ENCODE assay signal across 7 cellular contexts in genomic region chr12:123252365-123252764, GRCh38. TPM values are rescaled to one million over a fixed set of nuclear protein-coding genes. Genes with fewer than 3 reads are reported as not detected.
DNase-seq lines count a peak whose midpoint lies in the region; ATAC-seq and TF ChIP-seq lines count a peak whose summit lies in the region.
"Not testable (repeated sequence)": the region's sequence is repeated elsewhere in the genome, so short reads cannot be mapped to it uniquely, and the experiment has no call there.

No MANE protein-coding gene starts in this region.

- peak overlapping the region; percentile 71; the same call in 1 of the 2 replicates for H3K4me2 ChIP-seq in PC-9

- intact Hi-C loops in CD8-positive, alpha-beta T cell (cut with DNase I, micrococcal nuclease); PC-9 (cut with micrococcal nuclease; ENCODE audit: unreplicated experiment): not testable (repeated sequence)

- H3K27ac Mint-ChIP-seq in CD8-positive, alpha-beta T cell = peak overlapping the region; percentile 79
- H3K27ac Mint-ChIP-seq in brain = peak overlapping the region in 4 of 5 experiments; percentile 71 to 89 (median 80)

- H3K9me3 ChIP-seq in CD8-positive, alpha-beta T cell (ENCODE audit: low read length); PC-9 (ENCODE audit: insufficient read depth, low read depth); skeletal muscle tissue (ENCODE audit: control insufficient read depth in 3 of 3, low read length in 3 of 3): not testable (repeated sequence)

- peaks cover 37% of the 10 kb centered on the region for H3K79me2 ChIP-seq in PC-9 (ENCODE audit: low read depth)

- not testable (repeated sequence) for H3K9me3 Mint-ChIP-seq in CD8-positive, alpha-beta T cell
- peaks cover 8 to 20% (median 14%) of the 10 kb centered on the region in 5 experiments for H3K9me3 Mint-ChIP-seq in brain

- not testable (repeated sequence) for ATAC-seq in CD8-positive, alpha-beta T cell

- H3K4me1 Mint-ChIP-seq in CD8-positive, alpha-beta T cell (ENCODE audit: low read depth) = peaks cover 46% of the 10 kb centered on the region
- peaks cover 26% of the 10 kb centered on the region for H3K4me1 Mint-ChIP-seq in brain

- H3K27me3 Mint-ChIP-seq in CD8-positive, alpha-beta T cell (ENCODE audit: low read depth); brain: not testable (repeated sequence)

- not testable (repeated sequence) for H3K27ac ChIP-seq in CD8-positive, alpha-beta T cell (ENCODE audit: low read depth, low read length)
- H3K27ac ChIP-seq in PC-9 (peak overlapping the region; percentile 94), skeletal muscle tissue (ENCODE audit: low read depth, low read length) (peak overlapping the region; percentile 19)

- not testable (repeated sequence) for H3K9ac ChIP-seq in skeletal muscle tissue (ENCODE audit: low read depth in 1 of 3, low read length in 3 of 3)

- not testable (repeated sequence) for H4K20me1 ChIP-seq in PC-9 (ENCODE audit: insufficient read depth)

- BruUV-seq in PC-9 (replicated peaks; lab: Mats Ljungman, UMichigan) = not testable (repeated sequence)

- not testable (repeated sequence) for H2AFZ ChIP-seq in PC-9

- H3F3A ChIP-seq in PC-9 (ENCODE audit: insufficient read depth, low read depth) = peaks cover 25% of the 10 kb centered on the region

- CTCF ChIA-PET in CD8-positive, alpha-beta T cell (lab: Charles Lee) = interaction anchor here (1.8 kb wide), 1 partner anchor 14 kb away, joined by 5 read pairs; no protein-coding TSS in a partner anchor
- CTCF ChIA-PET in PC-9 (lab: Charles Lee) = not testable (repeated sequence)

- POLR2A ChIA-PET in CD8-positive, alpha-beta T cell (lab: Charles Lee) = interaction anchor here (0.6 to 1.0 kb wide), 2 partner anchors 19 to 350 kb away, joined by 3 read pairs; partner anchors contain the start of genes MPHOSPH9 and MTRFR
- POLR2A ChIA-PET in PC-9 (lab: Charles Lee; ENCODE audit: unreplicated experiment) = not testable (repeated sequence)

- not testable (repeated sequence) for TF ChIP-seq CTCF in CD8-positive, alpha-beta T cell (IDR thresholded peaks at IDR 0.05); PC-9 (conservative IDR thresholded peaks at IDR 0.05); brain (conservative IDR thresholded peaks at IDR 0.05)

- H3K4me3 Mint-ChIP-seq in CD8-positive, alpha-beta T cell; brain: not testable (repeated sequence)

- not testable (repeated sequence) for DNase-seq in CD8-positive, alpha-beta T cell; PC-9
- peak; percentile 92 for DNase-seq in NCI-H1694 treated with DMSO at 0.1 percent for 48 hours (lab: John Stamatoyannopoulos, UW)
- peak; percentile 74 for DNase-seq in NCI-H510A treated with DMSO at 0.1 percent for 48 hours (lab: John Stamatoyannopoulos, UW)
- DNase-seq in left kidney (ENCODE audit: low read depth, low spot score) = peak; percentile 36

- H3K36me3 Mint-ChIP-seq in CD8-positive, alpha-beta T cell = peaks cover 61% of the 10 kb centered on the region
- peaks cover 81% of the 10 kb centered on the region for H3K36me3 Mint-ChIP-seq in brain

- peaks cover 22% of the 10 kb centered on the region for H3K36me3 ChIP-seq in CD8-positive, alpha-beta T cell (ENCODE audit: insufficient read depth, low read length)
- H3K36me3 ChIP-seq in PC-9 (ENCODE audit: low read depth) = not testable (repeated sequence)
- H3K36me3 ChIP-seq in skeletal muscle tissue (ENCODE audit: control insufficient read depth in 3 of 3, insufficient read depth in 3 of 3, low read length in 3 of 3) = peaks cover 13 to 26% (median 15%) of the 10 kb centered on the region in 3 donors

- peaks cover 31% of the 10 kb centered on the region for H3K4me1 ChIP-seq in CD8-positive, alpha-beta T cell (ENCODE audit: insufficient read depth, low read length)
- H3K4me1 ChIP-seq in PC-9 (replicated peaks; ENCODE audit: insufficient read depth) = peaks cover 33% of the 10 kb centered on the region
- peaks cover 28 to 42% (median 33%) of the 10 kb centered on the region in 3 donors for H3K4me1 ChIP-seq in skeletal muscle tissue (ENCODE audit: control insufficient read depth in 3 of 3, insufficient read depth in 3 of 3, low read length in 3 of 3)

- not testable (repeated sequence) for H3K27me3 ChIP-seq in CD8-positive, alpha-beta T cell (ENCODE audit: insufficient read depth, low read length); PC-9 (ENCODE audit: insufficient read depth, low read depth); skeletal muscle tissue (ENCODE audit: control insufficient read depth in 3 of 3, insufficient read depth in 3 of 3, low read length in 3 of 3)

- H3K4me3 ChIP-seq in CD8-positive, alpha-beta T cell (ENCODE audit: low read depth, low read length); PC-9; skeletal muscle tissue (ENCODE audit: low read length in 3 of 3): not testable (repeated sequence)

- H3K9me2 ChIP-seq in PC-9 (ENCODE audit: insufficient read depth) = not testable (repeated sequence)

RNA-seq across cellular contexts. Expression of gene MTRFR, which starts 19.1 kb away (rescaled TPM):
- 10 to 100 TPM; 37.7 to 39.4 TPM for total RNA-seq in CD8-positive, alpha-beta T cell
- 18.6 and 19.4 TPM in 2 replicates for total RNA-seq in PC-9 (2021)
- 23.5 TPM for polyA plus RNA-seq in brain (ENCODE audit: insufficient read depth, low read depth, low replicate concordance)
- 12.0 TPM for total RNA-seq in skeletal muscle tissue

RNA-seq across cellular contexts. Expression of gene CDK2AP1, which starts 19.3 kb away (rescaled TPM):
- total RNA-seq in CD8-positive, alpha-beta T cell = 1 to 10 TPM; 3.8 to 4.1 TPM
- 59.8 and 61.7 TPM in 2 replicates for total RNA-seq in PC-9 (2021)
- polyA plus RNA-seq in brain (ENCODE audit: insufficient read depth, low read depth, low replicate concordance) = 242 TPM
- 76.2 TPM for total RNA-seq in skeletal muscle tissue

RNA-seq across cellular contexts. Expression of gene MPHOSPH9, which starts 19.4 kb away (rescaled TPM):
- 10 to 100 TPM; 82.2 to 84.4 TPM for total RNA-seq in CD8-positive, alpha-beta T cell
- total RNA-seq in PC-9 (2021) (46.9 and 58.5 TPM in 2 replicates), skeletal muscle tissue (44.9 TPM)
- 3.7 TPM for polyA plus RNA-seq in brain (ENCODE audit: insufficient read depth, low read depth, low replicate concordance)

Comparison
In these comparisons a context has a peak if more than half of its experiments do, and no peak if none do; other contexts are left out.
1. RNA of gene CDK2AP1, which starts 19.3 kb away (total RNA-seq): 76.2 TPM in skeletal muscle tissue (single experiment) and 59.8 to 61.7 TPM in PC-9; 3.8 to 4.1 TPM in CD8-positive, alpha-beta T cell; every median in the first group is over 10 times any median in the second.